In genomic region chr1:56453722-56454078, GRCh38 we compare ENCODE assay signal across 12 cellular contexts.
"Had no signal": no experiment of that assay in that cellular context is flagged by ENCODE, and none has a peak within 500 bp of the region (broad histone marks: within the 10 kb centered on the region; RNA-seq: fewer than 3 reads in every experiment).

No MANE protein-coding gene starts in this region.

- ATAC-seq: activated CD4-positive, CD25-positive, alpha-beta regulatory T cell treated with anti-CD3 and anti-CD28 coated beads, Interleukin-2, amount 50 U/mL, for 24 hours; right cardiac atrium; stimulated activated effector memory CD8-positive, alpha-beta T cell treated with anti-CD3 and anti-CD28 coated beads, Interleukin-12 subunit alpha, Interleukin-12 subunit beta, amount 100 ng/mL, for 72 hours had no signal

- H3K9me3 Mint-ChIP-seq: naive B cell had no signal

- H3K27me3 ChIP-seq: upper lobe of left lung had no signal

- DNase-seq: activated CD4-positive, alpha-beta T cell treated with anti-CD3 and anti-CD28 coated beads, Interleukin-2, amount 50 U/mL, for 4 hours; activated naive CD4-positive, alpha-beta T cell treated with anti-CD3 and anti-CD28 coated beads, Interleukin-2, amount 50 U/mL, for 16 hours; activated T-cell treated with anti-CD3 and anti-CD28 coated beads, Interleukin-2, amount 50 U/mL, for 1 hour; dermis blood vessel endothelial cell; midbrain; naive B cell; nucleus accumbens had no signal

- H3K36me3 ChIP-seq: left ventricle myocardium inferior, upper lobe of left lung had no signal

- H3K4me3 Mint-ChIP-seq: naive B cell; stimulated activated effector memory CD8-positive, alpha-beta T cell treated with anti-CD3 and anti-CD28 coated beads, Interleukin-12 subunit alpha, Interleukin-12 subunit beta, amount 100 ng/mL, for 72 hours had no signal

- H3K9me3 ChIP-seq: left ventricle myocardium inferior, upper lobe of left lung had no signal

- H3K4me3 ChIP-seq: left ventricle myocardium inferior, upper lobe of left lung had no signal

- H3K36me3 Mint-ChIP-seq: naive B cell; stimulated activated effector memory CD8-positive, alpha-beta T cell treated with anti-CD3 and anti-CD28 coated beads, Interleukin-12 subunit alpha, Interleukin-12 subunit beta, amount 100 ng/mL, for 72 hours had no signal

- H3K27ac Mint-ChIP-seq: naive B cell; stimulated activated effector memory CD8-positive, alpha-beta T cell treated with anti-CD3 and anti-CD28 coated beads, Interleukin-12 subunit alpha, Interleukin-12 subunit beta, amount 100 ng/mL, for 72 hours had no signal

- H3K4me1 Mint-ChIP-seq: stimulated activated effector memory CD8-positive, alpha-beta T cell treated with anti-CD3 and anti-CD28 coated beads, Interleukin-12 subunit alpha, Interleukin-12 subunit beta, amount 100 ng/mL, for 72 hours had no signal
